Comparison of ENCODE assay signal across 1 cellular context in the genomic region with DNA sequence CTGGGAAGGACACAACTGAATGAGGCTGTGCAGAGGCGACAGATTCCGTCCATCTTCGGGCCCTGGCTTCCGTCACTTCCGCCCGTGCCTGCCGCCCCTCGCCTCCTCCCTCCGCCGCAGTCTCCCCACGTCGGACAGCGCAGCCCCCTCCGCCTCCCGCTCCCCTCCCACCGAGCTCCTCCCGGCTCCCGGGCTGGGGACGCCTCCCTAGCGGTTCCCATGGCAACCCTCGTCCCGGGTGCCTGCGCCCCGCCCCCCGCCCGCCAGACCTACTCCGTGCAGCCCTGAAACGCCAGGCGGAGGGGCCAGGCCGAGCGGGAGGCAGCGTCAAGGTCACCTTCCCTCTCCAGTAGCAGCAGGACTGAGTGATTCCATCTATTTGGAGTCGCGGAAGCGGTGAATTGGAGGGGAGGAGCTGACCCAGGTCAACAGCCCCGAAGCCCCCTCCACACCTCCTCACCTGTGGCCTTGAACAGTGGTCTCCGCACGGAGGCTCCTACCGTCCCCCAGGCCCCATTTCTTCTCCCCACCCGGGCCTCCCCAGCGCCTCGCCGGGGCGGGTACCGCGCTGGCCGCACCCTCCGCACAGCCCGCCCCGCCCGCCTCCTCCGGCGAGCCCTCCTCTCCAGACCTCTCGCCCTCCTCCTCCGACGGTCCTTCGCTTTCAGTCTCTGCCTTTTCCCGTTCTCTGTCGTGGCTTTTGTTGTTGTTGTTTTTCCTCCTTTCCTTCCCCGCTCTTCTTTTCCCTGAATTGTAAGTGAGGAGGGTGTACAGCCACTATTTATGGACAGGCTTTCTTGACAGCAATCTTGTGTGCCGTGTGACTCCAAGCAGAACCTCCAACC.
TF ChIP-seq lines count a peak whose summit lies in the region.

No MANE protein-coding gene starts in this region.

TF ChIP-seq in HEK293, 187 proteins besides CTCF, POLR2A, EP300 and RAD21 (continued from another document and continues in another):
- TF ChIP-seq, protein P1, sequence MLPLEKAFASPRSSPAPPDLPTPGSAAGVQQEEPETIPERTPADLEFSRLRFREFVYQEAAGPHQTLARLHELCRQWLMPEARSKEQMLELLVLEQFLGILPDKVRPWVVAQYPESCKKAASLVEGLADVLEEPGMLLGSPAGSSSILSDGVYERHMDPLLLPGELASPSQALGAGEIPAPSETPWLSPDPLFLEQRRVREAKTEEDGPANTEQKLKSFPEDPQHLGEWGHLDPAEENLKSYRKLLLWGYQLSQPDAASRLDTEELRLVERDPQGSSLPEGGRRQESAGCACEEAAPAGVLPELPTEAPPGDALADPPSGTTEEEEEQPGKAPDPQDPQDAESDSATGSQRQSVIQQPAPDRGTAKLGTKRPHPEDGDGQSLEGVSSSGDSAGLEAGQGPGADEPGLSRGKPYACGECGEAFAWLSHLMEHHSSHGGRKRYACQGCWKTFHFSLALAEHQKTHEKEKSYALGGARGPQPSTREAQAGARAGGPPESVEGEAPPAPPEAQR (tag by site-specific recombination; IDR thresholded peaks at IDR 0.05) = peak; percentile 0; the same call in 1 of the 2 replicates
- peak; percentile 64; the same call in 1 of the 2 replicates for TF ChIP-seq YY2 (tag by site-specific recombination; IDR thresholded peaks at IDR 0.05)
- TF ChIP-seq, protein P2, sequence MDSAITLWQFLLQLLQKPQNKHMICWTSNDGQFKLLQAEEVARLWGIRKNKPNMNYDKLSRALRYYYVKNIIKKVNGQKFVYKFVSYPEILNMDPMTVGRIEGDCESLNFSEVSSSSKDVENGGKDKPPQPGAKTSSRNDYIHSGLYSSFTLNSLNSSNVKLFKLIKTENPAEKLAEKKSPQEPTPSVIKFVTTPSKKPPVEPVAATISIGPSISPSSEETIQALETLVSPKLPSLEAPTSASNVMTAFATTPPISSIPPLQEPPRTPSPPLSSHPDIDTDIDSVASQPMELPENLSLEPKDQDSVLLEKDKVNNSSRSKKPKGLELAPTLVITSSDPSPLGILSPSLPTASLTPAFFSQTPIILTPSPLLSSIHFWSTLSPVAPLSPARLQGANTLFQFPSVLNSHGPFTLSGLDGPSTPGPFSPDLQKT (IDR thresholded peaks at IDR 0.05; ENCODE audit: borderline replicate concordance, low read depth, low read length) = no peak
- TF ChIP-seq GLIS1 (tag by site-specific recombination; IDR thresholded peaks at IDR 0.05) = peak; percentile 94
- TF ChIP-seq SETDB1 (IDR thresholded peaks at IDR 0.05; ENCODE audit: insufficient read length, low read length) = no peak
- peak; percentile 44; the same call in 1 of the 2 replicates for TF ChIP-seq SCRT2 (tag by site-specific recombination; IDR thresholded peaks at IDR 0.05)
- peak; percentile 98 for TF ChIP-seq ZBTB20 (tag by site-specific recombination; IDR thresholded peaks at IDR 0.05)
- TF ChIP-seq ZNF248 (tag by site-specific recombination; IDR thresholded peaks at IDR 0.05) = no peak
- no peak for TF ChIP-seq ZNF549 (tag by site-specific recombination; IDR thresholded peaks at IDR 0.05)
- TF ChIP-seq TSHZ1 (tag by site-specific recombination; IDR thresholded peaks at IDR 0.05; ENCODE audit: borderline replicate concordance) = no peak
- no peak for TF ChIP-seq ZNF114 (tag by site-specific recombination; IDR thresholded peaks at IDR 0.05)
- TF ChIP-seq ZBTB7A (tag by site-specific recombination; IDR thresholded peaks at IDR 0.05; ENCODE audit: low read depth) = peak; percentile 74; the same call in 1 of the 2 replicates
- peak; percentile 71; the same call in 1 of the 2 replicates for TF ChIP-seq ZXDB (tag by site-specific recombination; IDR thresholded peaks at IDR 0.05)
- no peak for TF ChIP-seq ZNF169 (tag by site-specific recombination; IDR thresholded peaks at IDR 0.05)
- TF ChIP-seq ZNF423 (tag by site-specific recombination; IDR thresholded peaks at IDR 0.05) = 0 out of 2 replicates have a peak, but pooled peaks have one; percentile 4
- no peak for TF ChIP-seq TCF7L2 (IDR thresholded peaks at IDR 0.05; ENCODE audit: borderline replicate concordance, low read depth, low read length)
- no peak for TF ChIP-seq ZNF521 (tag by site-specific recombination; IDR thresholded peaks at IDR 0.05)
- no peak for TF ChIP-seq BCL6B (tag by site-specific recombination; IDR thresholded peaks at IDR 0.05)
- peak; percentile 53 for TF ChIP-seq FEZF1 (tag by site-specific recombination; IDR thresholded peaks at IDR 0.05)
- no peak for TF ChIP-seq ZNF792 (tag by site-specific recombination; IDR thresholded peaks at IDR 0.05)
- no peak for TF ChIP-seq ZNF184 (tag by site-specific recombination; IDR thresholded peaks at IDR 0.05)
- 0 out of 2 replicates have a peak, but pooled peaks have one; percentile 17 for TF ChIP-seq ZNF449 (tag by site-specific recombination; IDR thresholded peaks at IDR 0.05)
- no peak for TF ChIP-seq ZBTB49 (tag by site-specific recombination; IDR thresholded peaks at IDR 0.05; ENCODE audit: low read depth)
- peak; percentile 72 for TF ChIP-seq ZIC2 (tag by site-specific recombination; IDR thresholded peaks at IDR 0.05)
- TF ChIP-seq HOXD13 (CRISPR knock-in tag; IDR thresholded peaks at IDR 0.05; ENCODE audit: borderline replicate concordance) = no peak
- TF ChIP-seq ZNF596 (tag by site-specific recombination; IDR thresholded peaks at IDR 0.05) = no peak
- TF ChIP-seq ZNF394 (tag by site-specific recombination; IDR thresholded peaks at IDR 0.05; ENCODE audit: borderline replicate concordance) = no peak; the same call in 1 of the 2 replicates
- no peak for TF ChIP-seq ZNF660 (tag by site-specific recombination; IDR thresholded peaks at IDR 0.05)
- TF ChIP-seq ZNF501 (tag by site-specific recombination; IDR thresholded peaks at IDR 0.05) = no peak; the same call in 1 of the 2 replicates
- TF ChIP-seq ZNF37A (tag by site-specific recombination; IDR thresholded peaks at IDR 0.05) = no peak
- TF ChIP-seq GLI2 (tag by site-specific recombination; IDR thresholded peaks at IDR 0.05; ENCODE audit: borderline replicate concordance, low read depth) = no peak
- TF ChIP-seq ZNF514 (tag by site-specific recombination; IDR thresholded peaks at IDR 0.05) = no peak
- no peak for TF ChIP-seq ZNF585B (tag by site-specific recombination; IDR thresholded peaks at IDR 0.05)
- peak; percentile 48 for TF ChIP-seq BCL11A (tag by site-specific recombination; IDR thresholded peaks at IDR 0.05; ENCODE audit: low read depth)
- TF ChIP-seq ZNF239 (tag by site-specific recombination; IDR thresholded peaks at IDR 0.05) = no peak; the same call in 1 of the 2 replicates
- TF ChIP-seq ZNF791 (tag by site-specific recombination; IDR thresholded peaks at IDR 0.05) = no peak
- no peak for TF ChIP-seq ZFP3 (tag by site-specific recombination; IDR thresholded peaks at IDR 0.05; ENCODE audit: low read depth)
- TF ChIP-seq ZNF416 (tag by site-specific recombination; IDR thresholded peaks at IDR 0.05) = no peak
- TF ChIP-seq ZNF157 (tag by site-specific recombination; IDR thresholded peaks at IDR 0.05) = no peak
- no peak for TF ChIP-seq ZNF16 (tag by site-specific recombination; IDR thresholded peaks at IDR 0.05; ENCODE audit: low read depth)
- TF ChIP-seq ZNF2 (tag by site-specific recombination; IDR thresholded peaks at IDR 0.05) = peak; percentile 48
- no peak for TF ChIP-seq ZSCAN5A (tag by site-specific recombination; IDR thresholded peaks at IDR 0.05)
- peak; percentile 80; the same call in 1 of the 2 replicates for TF ChIP-seq ZNF777 (tag by site-specific recombination; IDR thresholded peaks at IDR 0.05; ENCODE audit: borderline replicate concordance)
- TF ChIP-seq ZBTB10 (tag by site-specific recombination; IDR thresholded peaks at IDR 0.05) = peak; percentile 97
- peak; percentile 58; the same call in 1 of the 2 replicates for TF ChIP-seq REPIN1 (tag by site-specific recombination; IDR thresholded peaks at IDR 0.05; ENCODE audit: low read depth)
